ENCODE assay signal across 2 cellular contexts in the genomic region with DNA sequence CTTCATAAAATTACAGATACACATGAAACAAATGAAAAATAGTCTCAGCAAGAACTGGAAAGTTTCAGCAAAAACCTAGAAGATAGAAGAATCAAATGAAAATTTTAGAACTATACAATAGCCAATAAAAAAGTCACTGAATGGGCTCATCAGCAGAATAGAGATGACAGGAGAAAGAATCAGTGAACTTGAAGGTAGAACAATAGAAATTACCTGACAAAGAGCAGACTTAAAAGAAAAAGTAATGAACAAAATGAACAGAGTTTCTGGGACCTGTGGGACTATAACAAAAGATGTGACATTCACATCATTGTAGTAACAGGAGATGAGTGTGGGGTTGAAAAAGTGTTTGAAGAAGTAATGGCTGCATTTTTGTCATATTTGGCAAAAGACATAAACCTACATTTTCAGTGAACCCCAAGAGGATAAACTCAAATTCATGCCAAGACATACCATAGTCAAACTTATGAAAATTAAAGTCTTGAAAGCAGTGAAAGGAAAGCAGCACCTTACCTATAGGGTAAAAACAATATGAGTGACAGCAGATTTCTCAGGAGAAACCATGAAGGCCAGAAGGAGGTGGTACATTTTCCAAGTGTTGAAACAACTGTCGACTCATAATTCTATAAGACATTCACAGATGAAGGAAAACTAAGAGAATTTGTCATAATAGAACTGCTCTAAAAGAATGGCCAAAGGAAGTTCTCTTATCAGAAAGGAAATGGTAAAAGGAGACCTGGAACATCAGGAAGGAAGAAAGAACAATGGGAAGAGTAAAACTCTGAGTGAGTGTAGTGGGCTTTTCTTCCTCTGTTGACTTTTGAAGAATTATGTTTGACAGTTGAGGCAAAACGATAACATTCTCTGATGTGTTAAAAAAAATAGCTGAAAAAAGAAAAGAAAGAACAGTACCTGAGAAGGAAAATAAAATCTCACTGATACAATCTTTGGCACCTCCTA.
TF ChIP-seq lines count a peak whose summit lies in the region.

No MANE protein-coding gene starts in this region.

TF ChIP-seq in HepG2, 621 proteins besides CTCF, POLR2A, EP300 and RAD21 (continued from another document):
- TF ChIP-seq, protein P1, sequence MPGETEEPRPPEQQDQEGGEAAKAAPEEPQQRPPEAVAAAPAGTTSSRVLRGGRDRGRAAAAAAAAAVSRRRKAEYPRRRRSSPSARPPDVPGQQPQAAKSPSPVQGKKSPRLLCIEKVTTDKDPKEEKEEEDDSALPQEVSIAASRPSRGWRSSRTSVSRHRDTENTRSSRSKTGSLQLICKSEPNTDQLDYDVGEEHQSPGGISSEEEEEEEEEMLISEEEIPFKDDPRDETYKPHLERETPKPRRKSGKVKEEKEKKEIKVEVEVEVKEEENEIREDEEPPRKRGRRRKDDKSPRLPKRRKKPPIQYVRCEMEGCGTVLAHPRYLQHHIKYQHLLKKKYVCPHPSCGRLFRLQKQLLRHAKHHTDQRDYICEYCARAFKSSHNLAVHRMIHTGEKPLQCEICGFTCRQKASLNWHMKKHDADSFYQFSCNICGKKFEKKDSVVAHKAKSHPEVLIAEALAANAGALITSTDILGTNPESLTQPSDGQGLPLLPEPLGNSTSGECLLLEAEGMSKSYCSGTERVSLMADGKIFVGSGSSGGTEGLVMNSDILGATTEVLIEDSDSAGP (CRISPR knock-in tag; IDR thresholded peaks at IDR 0.05; ENCODE audit: borderline replicate concordance) = no peak
- TF ChIP-seq, protein P2, sequence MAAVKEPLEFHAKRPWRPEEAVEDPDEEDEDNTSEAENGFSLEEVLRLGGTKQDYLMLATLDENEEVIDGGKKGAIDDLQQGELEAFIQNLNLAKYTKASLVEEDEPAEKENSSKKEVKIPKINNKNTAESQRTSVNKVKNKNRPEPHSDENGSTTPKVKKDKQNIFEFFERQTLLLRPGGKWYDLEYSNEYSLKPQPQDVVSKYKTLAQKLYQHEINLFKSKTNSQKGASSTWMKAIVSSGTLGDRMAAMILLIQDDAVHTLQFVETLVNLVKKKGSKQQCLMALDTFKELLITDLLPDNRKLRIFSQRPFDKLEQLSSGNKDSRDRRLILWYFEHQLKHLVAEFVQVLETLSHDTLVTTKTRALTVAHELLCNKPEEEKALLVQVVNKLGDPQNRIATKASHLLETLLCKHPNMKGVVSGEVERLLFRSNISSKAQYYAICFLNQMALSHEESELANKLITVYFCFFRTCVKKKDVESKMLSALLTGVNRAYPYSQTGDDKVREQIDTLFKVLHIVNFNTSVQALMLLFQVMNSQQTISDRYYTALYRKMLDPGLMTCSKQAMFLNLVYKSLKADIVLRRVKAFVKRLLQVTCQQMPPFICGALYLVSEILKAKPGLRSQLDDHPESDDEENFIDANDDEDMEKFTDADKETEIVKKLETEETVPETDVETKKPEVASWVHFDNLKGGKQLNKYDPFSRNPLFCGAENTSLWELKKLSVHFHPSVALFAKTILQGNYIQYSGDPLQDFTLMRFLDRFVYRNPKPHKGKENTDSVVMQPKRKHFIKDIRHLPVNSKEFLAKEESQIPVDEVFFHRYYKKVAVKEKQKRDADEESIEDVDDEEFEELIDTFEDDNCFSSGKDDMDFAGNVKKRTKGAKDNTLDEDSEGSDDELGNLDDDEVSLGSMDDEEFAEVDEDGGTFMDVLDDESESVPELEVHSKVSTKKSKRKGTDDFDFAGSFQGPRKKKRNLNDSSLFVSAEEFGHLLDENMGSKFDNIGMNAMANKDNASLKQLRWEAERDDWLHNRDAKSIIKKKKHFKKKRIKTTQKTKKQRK (IDR thresholded peaks at IDR 0.05; ENCODE audit: low read length) = no peak

TF ChIP-seq in HEK293T, 16 proteins besides CTCF, POLR2A, EP300 and RAD21 (continued from another document):
- TF ChIP-seq, protein P3, sequence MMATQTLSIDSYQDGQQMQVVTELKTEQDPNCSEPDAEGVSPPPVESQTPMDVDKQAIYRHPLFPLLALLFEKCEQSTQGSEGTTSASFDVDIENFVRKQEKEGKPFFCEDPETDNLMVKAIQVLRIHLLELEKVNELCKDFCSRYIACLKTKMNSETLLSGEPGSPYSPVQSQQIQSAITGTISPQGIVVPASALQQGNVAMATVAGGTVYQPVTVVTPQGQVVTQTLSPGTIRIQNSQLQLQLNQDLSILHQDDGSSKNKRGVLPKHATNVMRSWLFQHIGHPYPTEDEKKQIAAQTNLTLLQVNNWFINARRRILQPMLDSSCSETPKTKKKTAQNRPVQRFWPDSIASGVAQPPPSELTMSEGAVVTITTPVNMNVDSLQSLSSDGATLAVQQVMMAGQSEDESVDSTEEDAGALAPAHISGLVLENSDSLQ (IDR thresholded peaks at IDR 0.05) = peak; percentile 36; the same call in 1 of the 2 replicates
- no peak for TF ChIP-seq CTBP1 (IDR thresholded peaks at IDR 0.05; ENCODE audit: borderline replicate concordance)
